ENCODE assay signal across 14 cellular contexts in the genomic region with DNA sequence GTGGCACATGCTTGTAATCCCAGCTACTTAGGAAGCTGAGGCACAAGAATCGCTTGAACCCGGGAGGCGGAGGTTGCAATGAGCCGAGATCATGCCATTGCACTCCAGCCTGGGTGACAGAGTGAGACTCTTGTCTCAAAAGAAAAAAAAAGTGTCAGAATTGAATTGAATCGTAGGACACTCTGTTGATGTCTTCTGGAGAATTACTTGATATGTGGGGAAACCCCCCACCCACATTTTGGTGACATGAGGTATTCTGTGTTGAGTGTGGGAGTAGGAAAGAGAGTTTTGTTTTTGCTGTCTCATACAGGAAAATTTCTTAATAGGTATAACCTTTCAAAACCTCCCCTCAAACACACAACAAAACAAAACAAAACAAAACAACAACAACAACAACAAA.
DNase-seq lines count a peak whose midpoint lies in the region; TF ChIP-seq lines count a peak whose summit lies in the region.
"Had no signal": no experiment of that assay in that cellular context is flagged by ENCODE, and none has a peak within 500 bp of the region (broad histone marks: within the 10 kb centered on the region; RNA-seq: fewer than 3 reads in every experiment).

No MANE protein-coding gene starts in this region.

- H3K9me3 ChIP-seq in HEK293 (ENCODE audit: control insufficient read depth, insufficient read depth, low read depth, low read length) = no peaks in the 10 kb centered on the region
- H3K9me3 ChIP-seq in testis = no peaks in the 10 kb centered on the region
- H3K9me3 ChIP-seq: suprapubic skin had no signal

- TF ChIP-seq POLR2A in testis (IDR thresholded peaks at IDR 0.05) = no peak

- H3K27ac ChIP-seq in HEK293 (ENCODE audit: extremely low read depth, low read depth, low read length) (no peak overlapping the region), testis (no peak overlapping the region)
- H3K27ac ChIP-seq: suprapubic skin had no signal

- H3K9me3 Mint-ChIP-seq in activated naive CD8-positive, alpha-beta T cell treated with anti-CD3 and anti-CD28 coated beads for 36 hours = no peaks in the 10 kb centered on the region
- H3K9me3 Mint-ChIP-seq: HFFc6 had no signal

- DNase-seq in GM10248 (ENCODE audit: extremely low spot score) = peak; percentile 20
- DNase-seq in activated naive CD8-positive, alpha-beta T cell treated with anti-CD3 and anti-CD28 coated beads for 36 hours = peak; percentile 60
- peak; percentile 18 to 59 (median 45) for DNase-seq in stimulated activated CD4-positive, alpha-beta T cell treated with anti-CD3 and anti-CD28 coated beads, TNF-alpha, amount 100 ng/mL, for 24 hours (ENCODE audit: low read depth in 3 of 3)
- no peak for DNase-seq in testis
- no peak for DNase-seq in HPDE6-E6E7 (ENCODE audit: extremely low spot score)
- DNase-seq in T1000 (lab: John Stamatoyannopoulos, UW) = no peak
- DNase-seq: HFFc6, immature natural killer cell, NCI-H774 had no signal

- peaks cover 12% of the 10 kb centered on the region for H3K4me1 Mint-ChIP-seq in activated naive CD8-positive, alpha-beta T cell treated with anti-CD3 and anti-CD28 coated beads for 36 hours
- H3K4me1 Mint-ChIP-seq: B cell, IgD-negative memory B cell, immature natural killer cell had no signal

- H3K27me3 Mint-ChIP-seq in activated naive CD8-positive, alpha-beta T cell treated with anti-CD3 and anti-CD28 coated beads for 36 hours = peaks cover 3% of the 10 kb centered on the region

- CTCF ChIA-PET in GM10248 (lab: Yijun Ruan, JAX) (no interaction called here), HEK293 (lab: Yijun Ruan, JAX) (interaction anchor here (0.7 to 1.2 kb wide), 3 partner anchors 11 to 113 kb away, joined by 3 to 4 read pairs (median 3); no protein-coding TSS in a partner anchor)

- H3K36me3 ChIP-seq in HEK293 (ENCODE audit: control insufficient read depth in 2 of 2, insufficient read depth in 1 of 2, low read length in 2 of 2) (no peaks in the 10 kb centered on the region), testis (ENCODE audit: low read depth, missing control alignments) (no peaks in the 10 kb centered on the region)
- H3K36me3 ChIP-seq: suprapubic skin had no signal

- TF ChIP-seq CTCF in GM10248 (IDR thresholded peaks at IDR 0.05; ENCODE audit: control extremely low read depth, extremely low read depth, low read depth, missing control alignments) = no peak
- no peak for TF ChIP-seq CTCF in HEK293 (tag by site-specific recombination; IDR thresholded peaks at IDR 0.05)
- no peak for TF ChIP-seq CTCF in testis (IDR thresholded peaks at IDR 0.05)

- no peaks in the 10 kb centered on the region for H3K4me1 ChIP-seq in HEK293 (ENCODE audit: control insufficient read depth, insufficient read depth, low read length)
- peaks cover 12% of the 10 kb centered on the region for H3K4me1 ChIP-seq in testis

- POLR2A ChIA-PET in GM10248 (lab: Yijun Ruan, JAX) (no interaction called here), HEK293 (lab: Yijun Ruan, JAX) (no interaction called here)

- WGBS in testis, 2 donors = 91 to 95% methylated on average over 5 of the region's 5 CpGs

- no peaks in the 10 kb centered on the region for H3K27me3 ChIP-seq in testis
- H3K27me3 ChIP-seq: suprapubic skin had no signal

- intact Hi-C loops in testis (cut with DNase I; ENCODE audit: low total_unique reads) = no loop called here

- no peak overlapping the region for H3K27ac Mint-ChIP-seq in activated naive CD8-positive, alpha-beta T cell treated with anti-CD3 and anti-CD28 coated beads for 36 hours
- H3K27ac Mint-ChIP-seq: B cell, HFFc6, IgD-negative memory B cell, immature natural killer cell, nephron had no signal

- H3K4me3 Mint-ChIP-seq in activated naive CD8-positive, alpha-beta T cell treated with anti-CD3 and anti-CD28 coated beads for 36 hours = no peak overlapping the region
- H3K4me3 Mint-ChIP-seq: B cell, HFFc6, IgD-negative memory B cell, immature natural killer cell, nephron had no signal

- no peaks in the 10 kb centered on the region for H3K36me3 Mint-ChIP-seq in activated naive CD8-positive, alpha-beta T cell treated with anti-CD3 and anti-CD28 coated beads for 36 hours
- H3K36me3 Mint-ChIP-seq: immature natural killer cell had no signal

- no peak overlapping the region for H3K4me3 ChIP-seq in HEK293 (ENCODE audit: low read depth, low read length)
- H3K4me3 ChIP-seq in testis = no peak overlapping the region
- H3K4me3 ChIP-seq: suprapubic skin had no signal

TF ChIP-seq in HEK293, 187 proteins besides CTCF, POLR2A, EP300 and RAD21:
- TF ChIP-seq, protein P1, sequence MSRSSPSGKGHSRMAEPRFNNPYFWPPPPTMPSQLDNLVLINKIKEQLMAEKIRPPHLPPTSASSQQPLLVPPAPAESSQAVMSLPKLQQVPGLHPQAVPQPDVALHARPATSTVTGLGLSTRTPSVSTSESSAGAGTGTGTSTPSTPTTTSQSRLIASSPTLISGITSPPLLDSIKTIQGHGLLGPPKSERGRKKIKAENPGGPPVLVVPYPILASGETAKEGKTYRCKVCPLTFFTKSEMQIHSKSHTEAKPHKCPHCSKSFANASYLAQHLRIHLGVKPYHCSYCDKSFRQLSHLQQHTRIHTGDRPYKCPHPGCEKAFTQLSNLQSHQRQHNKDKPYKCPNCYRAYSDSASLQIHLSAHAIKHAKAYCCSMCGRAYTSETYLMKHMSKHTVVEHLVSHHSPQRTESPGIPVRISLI (tag by site-specific recombination; IDR thresholded peaks at IDR 0.05) = no peak
- no peak for TF ChIP-seq ZNF133 (tag by site-specific recombination; IDR thresholded peaks at IDR 0.05)
- TF ChIP-seq ZFHX2 (tag by site-specific recombination; conservative IDR thresholded peaks at IDR 0.05) = 0 out of 2 replicates have a peak, but pooled peaks have one; percentile 7
- TF ChIP-seq ZNF623 (tag by site-specific recombination; IDR thresholded peaks at IDR 0.05) = no peak
- TF ChIP-seq IKZF3 (tag by site-specific recombination; IDR thresholded peaks at IDR 0.05) = no peak
- TF ChIP-seq ZNF157 (tag by site-specific recombination; IDR thresholded peaks at IDR 0.05) = no peak

Comparison
In these comparisons a context has a peak if more than half of its experiments do, and no peak if none do; other contexts are left out.
1. DNase-seq: peak in GM10248 (single experiment), activated naive CD8-positive, alpha-beta T cell treated with anti-CD3 and anti-CD28 coated beads for 36 hours (single experiment) and stimulated activated CD4-positive, alpha-beta T cell treated with anti-CD3 and anti-CD28 coated beads, TNF-alpha, amount 100 ng/mL, for 24 hours (3 of 3); none in testis (single experiment), HPDE6-E6E7 (single experiment) and T1000 (single experiment).